1 cellular context compared by ENCODE assay signal in the genomic region with DNA sequence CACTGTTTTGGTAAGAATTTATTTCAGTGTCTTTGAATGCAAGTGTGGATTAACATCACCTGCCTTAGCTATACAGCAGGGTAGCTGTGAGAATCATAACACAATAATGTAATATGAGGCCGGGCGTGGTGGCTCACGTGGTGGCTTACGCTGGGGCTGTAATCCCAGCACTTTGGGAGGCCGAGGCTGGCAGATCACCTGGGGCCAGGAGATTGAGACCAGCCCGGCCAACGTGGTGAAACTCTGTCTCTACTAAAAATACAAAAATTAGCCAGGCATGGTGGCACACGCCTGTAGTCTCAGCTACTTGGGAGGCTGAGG.
TF ChIP-seq lines count a peak whose summit lies in the region.

No MANE protein-coding gene starts in this region.

TF ChIP-seq in HCT116, 20 proteins besides CTCF, POLR2A, EP300 and RAD21:
- TF ChIP-seq, protein P1, sequence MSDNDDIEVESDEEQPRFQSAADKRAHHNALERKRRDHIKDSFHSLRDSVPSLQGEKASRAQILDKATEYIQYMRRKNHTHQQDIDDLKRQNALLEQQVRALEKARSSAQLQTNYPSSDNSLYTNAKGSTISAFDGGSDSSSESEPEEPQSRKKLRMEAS (IDR thresholded peaks at IDR 0.05) = peak; percentile 74
- TF ChIP-seq CBX3 (IDR thresholded peaks at IDR 0.05; ENCODE audit: low read depth) (peak; percentile 21; the same call in 1 of the 2 replicates), SP1 (IDR thresholded peaks at IDR 0.05; ENCODE audit: low read depth) (peak; percentile 1; the same call in 1 of the 2 replicates)
TF ChIP-seq in HCT116: peak in this region for 3; not testable (repeated sequence) for 17.
